8 cellular contexts compared by ENCODE assay signal in the genomic region with DNA sequence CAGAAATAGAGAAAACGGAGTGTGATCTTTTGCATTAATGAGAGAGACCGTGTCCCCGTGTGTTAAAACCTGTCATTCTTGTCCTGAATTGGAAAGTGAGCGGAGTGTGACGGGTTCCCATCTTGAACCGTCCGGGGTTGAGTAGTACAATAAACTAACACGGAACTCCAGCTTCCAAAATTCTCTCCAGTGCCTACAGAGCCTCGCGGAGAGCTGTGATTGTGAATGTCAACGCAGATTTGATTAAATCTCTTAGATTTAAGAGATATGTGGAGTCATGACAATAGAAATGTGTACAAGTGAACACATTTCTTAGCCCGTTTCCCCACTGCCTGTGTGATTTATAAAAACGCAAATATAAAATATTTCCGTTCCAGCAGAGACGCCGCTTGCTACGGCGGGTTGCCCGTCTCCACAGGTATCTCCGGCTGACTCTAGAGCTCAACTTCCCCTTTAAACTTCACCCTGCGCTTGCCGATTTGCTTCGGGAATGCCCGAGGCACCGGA. TPM values are rescaled to one million over a fixed set of nuclear protein-coding genes. Genes with fewer than 3 reads are reported as not detected.
DNase-seq lines count a peak whose midpoint lies in the region; ATAC-seq and TF ChIP-seq lines count a peak whose summit lies in the region.

No MANE protein-coding gene starts in this region.

- peaks cover 44% of the 10 kb centered on the region for H3K4me1 Mint-ChIP-seq in activated CD4-positive, alpha-beta T cell treated with anti-CD3 and anti-CD28 coated beads for 36 hours
- H3K4me1 Mint-ChIP-seq in HFFc6 (ENCODE audit: low read depth) (peaks cover 21% of the 10 kb centered on the region), endodermal cell (peaks cover 11% of the 10 kb centered on the region)

- ATAC-seq in activated CD4-positive, alpha-beta T cell treated with anti-CD3 and anti-CD28 coated beads for 36 hours = peak; percentile 43

- TF ChIP-seq EP300 in suprapubic skin (IDR thresholded peaks at IDR 0.05) = no peak

- peak overlapping the region; percentile 100 for H3K27ac Mint-ChIP-seq in activated CD4-positive, alpha-beta T cell treated with anti-CD3 and anti-CD28 coated beads for 36 hours
- H3K27ac Mint-ChIP-seq in HFFc6 = peak overlapping the region; percentile 98
- H3K27ac Mint-ChIP-seq in endodermal cell = peak overlapping the region; percentile 99

- H3K9me3 ChIP-seq in endodermal cell (ENCODE audit: control insufficient read depth, low read length) (no peaks in the 10 kb centered on the region), suprapubic skin (no peaks in the 10 kb centered on the region)

- TF ChIP-seq CTCF in HFFc6 (IDR thresholded peaks at IDR 0.05) (no peak), endodermal cell (conservative IDR thresholded peaks at IDR 0.05) (no peak), suprapubic skin (IDR thresholded peaks at IDR 0.05) (no peak)

- H3K27ac ChIP-seq in endodermal cell (ENCODE audit: low read depth, low read length) (peak overlapping the region; percentile 81), suprapubic skin (peak overlapping the region; percentile 97)

- WGBS in endodermal cell (ENCODE audit: insufficient coverage in 1 of 2, insufficient read length in 1 of 2), 2 experiments = 0 to 1% methylated on average over 20 to 25 of the region's 25 CpGs
- WGBS in suprapubic skin = under 1% methylated on average over 25 of the region's 25 CpGs

- H3K27me3 Mint-ChIP-seq in activated CD4-positive, alpha-beta T cell treated with anti-CD3 and anti-CD28 coated beads for 36 hours = no peaks in the 10 kb centered on the region
- H3K27me3 Mint-ChIP-seq in HFFc6 (ENCODE audit: insufficient read depth) = peaks cover 13% of the 10 kb centered on the region
- no peaks in the 10 kb centered on the region for H3K27me3 Mint-ChIP-seq in endodermal cell (ENCODE audit: insufficient read depth)

- intact Hi-C loops in activated CD4-positive, alpha-beta T cell treated with anti-CD3 and anti-CD28 coated beads for 36 hours (cut with DNase I, micrococcal nuclease) = loop anchor here (5.0 to 10.0 kb wide), 3 partner anchors 371 to 561 kb away; a partner anchor contains a TSS

- DNase-seq in activated CD4-positive, alpha-beta T cell treated with anti-CD3 and anti-CD28 coated beads for 36 hours = peak; percentile 47
- no peak for DNase-seq in activated CD4-positive, alpha-beta T cell treated with anti-CD3 and anti-CD28 coated beads for 1 hour
- DNase-seq in HFFc6 (peak; percentile 12), MV-4-11 (lab: John Stamatoyannopoulos, UW) (peak; percentile 48), endodermal cell (no peak), midbrain (lab: John Stamatoyannopoulos, UW) (peak; percentile 63), suprapubic skin (ENCODE audit: low spot score in 2 of 2) (peak in 1 of 2 donors; percentile 65)
- DNase-seq in activated CD4-positive, alpha-beta T cell treated with anti-CD3 and anti-CD28 coated beads for 4 hours = peak; percentile 22 to 37

- peak overlapping the region; percentile 90 for H3K4me3 ChIP-seq in endodermal cell (ENCODE audit: low read length)
- peak overlapping the region; percentile 96 for H3K4me3 ChIP-seq in suprapubic skin

- H3K9me3 Mint-ChIP-seq in activated CD4-positive, alpha-beta T cell treated with anti-CD3 and anti-CD28 coated beads for 36 hours (ENCODE audit: low read depth) = no peaks in the 10 kb centered on the region
- H3K9me3 Mint-ChIP-seq in HFFc6 (no peaks in the 10 kb centered on the region), endodermal cell (no peaks in the 10 kb centered on the region)

- H3K36me3 Mint-ChIP-seq in activated CD4-positive, alpha-beta T cell treated with anti-CD3 and anti-CD28 coated beads for 36 hours (ENCODE audit: low read depth) = peaks cover 37% of the 10 kb centered on the region
- H3K36me3 Mint-ChIP-seq in HFFc6 (ENCODE audit: low read depth) (peaks cover 21% of the 10 kb centered on the region), endodermal cell (ENCODE audit: low read depth) (peaks cover 29% of the 10 kb centered on the region)

- H3K36me3 ChIP-seq in endodermal cell (ENCODE audit: control insufficient read depth, insufficient read depth, low read length) = peaks cover 30% of the 10 kb centered on the region
- peaks cover 15% of the 10 kb centered on the region for H3K36me3 ChIP-seq in suprapubic skin

- POLR2A ChIA-PET in activated CD4-positive, alpha-beta T cell treated with anti-CD3 and anti-CD28 coated beads for 36 hours (lab: Charles Lee) = interaction anchor here (0.6 to 1.8 kb wide), 8 partner anchors 15 to 859 kb away, joined by 3 to 8 read pairs (median 4); a partner anchor contains a TSS

- H3K4me1 ChIP-seq in endodermal cell (ENCODE audit: control insufficient read depth, insufficient read depth, low read length) (no peaks in the 10 kb centered on the region), suprapubic skin (peaks cover 39% of the 10 kb centered on the region)

- peak overlapping the region; percentile 98 for H3K9ac ChIP-seq in endodermal cell (ENCODE audit: extremely low read depth, low read length, poor library complexity, severe bottlenecking)

- H3K27me3 ChIP-seq in endodermal cell (ENCODE audit: control insufficient read depth, insufficient read depth, low read length, poor library complexity, severe bottlenecking) (no peaks in the 10 kb centered on the region), suprapubic skin (no peaks in the 10 kb centered on the region)

- H3K4me3 Mint-ChIP-seq in activated CD4-positive, alpha-beta T cell treated with anti-CD3 and anti-CD28 coated beads for 36 hours = peak overlapping the region; percentile 96
- H3K4me3 Mint-ChIP-seq in HFFc6 = peak overlapping the region; percentile 98
- peak overlapping the region; percentile 98 for H3K4me3 Mint-ChIP-seq in endodermal cell

- CTCF ChIA-PET in activated CD4-positive, alpha-beta T cell treated with anti-CD3 and anti-CD28 coated beads for 36 hours (lab: Charles Lee) = interaction anchor here (0.6 to 1.7 kb wide), 3 partner anchors 58 to 358 kb away, joined by 3 to 4 read pairs (median 3); no protein-coding TSS in a partner anchor

- TF ChIP-seq POLR2A in suprapubic skin (IDR thresholded peaks at IDR 0.05) = no peak

RNA-seq across cellular contexts. Expression of a gene that starts 0.5 kb away (rescaled TPM):
- total RNA-seq in activated CD4-positive, alpha-beta T cell treated with anti-CD3 and anti-CD28 coated beads for 36 hours = 100 to 1,000 TPM; 136 to 152 TPM
- 10 to 100 TPM; 72.3 to 85.8 (median 79.0) TPM for total RNA-seq in HFFc6 (2021; fragmentation: NEBNext Ultra II Directional; extraction: Animal tissue kit (Norgen Biotek cat#: 25700))
- total RNA-seq in endodermal cell (100 to 1,000 TPM; 137 to 152 TPM), suprapubic skin (10 to 100 TPM; 44.7 to 72.6 (median 61.8) TPM)
- polyA plus RNA-seq in endodermal cell (2013, experiment 1 of 2) = 121 TPM
- 133 TPM for polyA plus RNA-seq in endodermal cell (2013, experiment 2 of 2)

Comparison
In these comparisons a context has a peak if more than half of its experiments do, and no peak if none do; other contexts are left out.
1. DNase-seq: peak in activated CD4-positive, alpha-beta T cell treated with anti-CD3 and anti-CD28 coated beads for 36 hours (single experiment), HFFc6 (single experiment), MV-4-11 (single experiment), activated CD4-positive, alpha-beta T cell treated with anti-CD3 and anti-CD28 coated beads for 4 hours (2 of 2) and midbrain (single experiment); none in activated CD4-positive, alpha-beta T cell treated with anti-CD3 and anti-CD28 coated beads for 1 hour (single experiment) and endodermal cell (single experiment).
2. Peak in every context shown above with its lines, with median percentiles within 50 percentile points of each other: H3K27ac Mint-ChIP-seq and H3K4me3 Mint-ChIP-seq.